8 cellular contexts compared by ENCODE assay signal in the genomic region with DNA sequence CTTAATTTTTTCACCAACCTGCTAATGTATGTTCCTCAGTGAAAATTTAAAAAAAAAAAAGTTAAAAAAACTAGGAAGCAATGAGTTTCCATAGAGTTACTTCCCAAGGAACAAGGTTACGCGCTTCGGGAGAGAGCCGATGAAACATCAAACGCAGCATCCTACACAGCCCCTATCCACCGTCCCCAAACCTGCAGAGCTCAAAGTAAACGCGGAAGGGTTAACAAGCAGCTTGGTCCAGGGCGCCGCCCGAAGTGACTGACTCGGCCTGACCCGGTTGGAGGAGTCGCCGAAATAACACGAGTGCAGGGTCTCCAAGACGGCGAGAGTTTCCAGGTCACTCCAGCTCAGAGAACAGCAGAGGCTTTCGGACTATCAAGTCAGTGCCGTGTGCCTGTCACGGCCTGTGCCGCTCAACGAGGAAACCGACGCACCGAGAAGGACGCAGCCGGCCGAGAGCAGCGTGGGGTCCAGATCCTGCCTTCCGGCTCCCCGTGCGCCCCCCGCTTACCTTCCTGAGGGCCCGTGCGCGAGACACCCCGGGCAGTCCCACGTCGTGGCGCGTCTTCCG. TPM values are rescaled to one million over a fixed set of nuclear protein-coding genes. Genes with fewer than 3 reads are reported as not detected.
A peak's percentile ranks its signal among the peaks of the same experiment; 100 is the strongest.
DNase-seq lines count a peak whose midpoint lies in the region; ATAC-seq and FAIRE-seq lines count a peak whose summit lies in the region.

No MANE protein-coding gene starts in this region.

- ATAC-seq in GM19035 (IDR thresholded peaks at IDR 0.05; ENCODE audit: unreplicated experiment) (peak; percentile 33), HG03196 (IDR thresholded peaks at IDR 0.05; ENCODE audit: unreplicated experiment) (peak; percentile 42)

- H3K27me3 Mint-ChIP-seq in CD8-positive, alpha-beta memory T cell = no peaks in the 10 kb centered on the region

- H2BK15ac ChIP-seq in mesendoderm (replicated peaks; ENCODE audit: low read depth) = no peak overlapping the region

- H3K4me1 ChIP-seq in CD8-positive, alpha-beta memory T cell (ENCODE audit: insufficient read depth, low read length) = peaks cover 27% of the 10 kb centered on the region
- no peaks in the 10 kb centered on the region for H3K4me1 ChIP-seq in ectodermal cell (ENCODE audit: control insufficient read depth, insufficient read depth, low read length)
- H3K4me1 ChIP-seq in mesendoderm (ENCODE audit: control insufficient read depth, low read depth, low read length) = no peaks in the 10 kb centered on the region

- peaks cover 33 to 51% (median 44%) of the 10 kb centered on the region in 3 donors for H3K4me1 Mint-ChIP-seq in CD8-positive, alpha-beta memory T cell

- no peaks in the 10 kb centered on the region for H3K9me3 ChIP-seq in CD8-positive, alpha-beta memory T cell (ENCODE audit: low read length)
- H3K9me3 ChIP-seq in ectodermal cell (ENCODE audit: control insufficient read depth, low read length) = no peaks in the 10 kb centered on the region

- H3K4ac ChIP-seq in mesendoderm (ENCODE audit: low read depth, low read length) = no peak overlapping the region

- H2BK120ac ChIP-seq in mesendoderm (ENCODE audit: low read depth, low read length) = no peak overlapping the region

- POLR2A ChIA-PET in CD8-positive, alpha-beta memory T cell (lab: Charles Lee) = interaction anchor here (0.7 to 1.9 kb wide), 9 partner anchors 9 to 207 kb away, joined by 3 to 17 read pairs (median 4); partner anchors contain the start of gene TNIP2

- 1% methylated on average over 43 of the region's 43 CpGs for WGBS in ectodermal cell, 2 experiments
- no CpG with 5 or more reads among the region's 43 CpGs for WGBS in mesendoderm (ENCODE audit: extremely low coverage, insufficient coverage, low lambda C conversion rate)

- H3K79me2 ChIP-seq in mesendoderm (ENCODE audit: control insufficient read depth, insufficient read depth, low read length) = peaks cover 31% of the 10 kb centered on the region

- no peak overlapping the region for H3K23ac ChIP-seq in mesendoderm (ENCODE audit: low read length)

- H3K79me1 ChIP-seq in mesendoderm (ENCODE audit: low read length) = peaks cover 11% of the 10 kb centered on the region

- H2AK5ac ChIP-seq in mesendoderm (ENCODE audit: low read length) = no peak overlapping the region

- CTCF ChIA-PET in CD8-positive, alpha-beta memory T cell (lab: Charles Lee) = interaction anchor here (1.0 to 3.6 kb wide), 11 partner anchors 9 to 235 kb away, joined by 3 to 14 read pairs (median 4); no protein-coding TSS in a partner anchor

- H3K27ac ChIP-seq in CD8-positive, alpha-beta memory T cell (ENCODE audit: low read depth, low read length) = peak overlapping the region; percentile 53
- H3K27ac ChIP-seq in ectodermal cell (ENCODE audit: insufficient read depth, low read depth, low read length, poor library complexity, severe bottlenecking) = peak overlapping the region; percentile 78
- peak overlapping the region; percentile 23 for H3K27ac ChIP-seq in mesendoderm (ENCODE audit: low read depth, low read length)

- peaks cover under 1 to 26% (median 12%) of the 10 kb centered on the region in 3 donors for H3K36me3 Mint-ChIP-seq in CD8-positive, alpha-beta memory T cell

- no peak for FAIRE-seq in urothelium cell line (lab: Jason Lieb, UNC)

- H3K56ac ChIP-seq in mesendoderm (ENCODE audit: low read length) = peak overlapping the region; percentile 97

- DNase-seq in CD8-positive, alpha-beta memory T cell = no peak
- peak; percentile 80 for DNase-seq in SK-N-DZ (ENCODE audit: low spot score)
- peak; percentile 92 for DNase-seq in mesendoderm
- peak; percentile 27 for DNase-seq in urothelium cell line (ENCODE audit: low spot score)
- DNase-seq in stimulated activated naive CD4-positive, alpha-beta T cell treated with Interleukin-2 at 50 U/mL for 16 hours (lab: John Stamatoyannopoulos, UW) = no peak

- H3K18ac ChIP-seq in mesendoderm (ENCODE audit: low read length) = no peak overlapping the region

- H3K4me2 ChIP-seq in mesendoderm (ENCODE audit: low read length) = peak overlapping the region; percentile 88

- no peak overlapping the region for H4K5ac ChIP-seq in mesendoderm (ENCODE audit: low read length)

- H3K4me3 ChIP-seq in CD8-positive, alpha-beta memory T cell (ENCODE audit: low read length) = peak overlapping the region; percentile 70
- H3K4me3 ChIP-seq in ectodermal cell (ENCODE audit: insufficient read depth, low read depth, low read length) (peak overlapping the region; percentile 64), mesendoderm (ENCODE audit: low read length) (peak overlapping the region; percentile 93)

- H2BK5ac ChIP-seq in mesendoderm (ENCODE audit: low read length) = peak overlapping the region; percentile 55

- H3K27me3 ChIP-seq in CD8-positive, alpha-beta memory T cell (ENCODE audit: insufficient read depth, low read length, poor library complexity, severe bottlenecking) = no peaks in the 10 kb centered on the region
- peaks cover 13% of the 10 kb centered on the region for H3K27me3 ChIP-seq in ectodermal cell (ENCODE audit: control insufficient read depth, insufficient read depth, low read length, poor library complexity, severe bottlenecking)
- H3K27me3 ChIP-seq in mesendoderm (ENCODE audit: insufficient read depth, low read length, poor library complexity) = no peaks in the 10 kb centered on the region

- peak overlapping the region; percentile 98 for H3K9ac ChIP-seq in mesendoderm (ENCODE audit: low read length)

- no peak overlapping the region for H4K8ac ChIP-seq in mesendoderm (ENCODE audit: low read depth, low read length)

- no peaks in the 10 kb centered on the region for H3K9me3 Mint-ChIP-seq in CD8-positive, alpha-beta memory T cell

- H3K36me3 ChIP-seq in CD8-positive, alpha-beta memory T cell (ENCODE audit: insufficient read depth, low read length) = peaks cover 10% of the 10 kb centered on the region
- peaks cover 4% of the 10 kb centered on the region for H3K36me3 ChIP-seq in ectodermal cell (ENCODE audit: control insufficient read depth, insufficient read depth, low read length)
- H3K36me3 ChIP-seq in mesendoderm (ENCODE audit: control insufficient read depth, insufficient read depth, low read length) = no peaks in the 10 kb centered on the region

- peak overlapping the region; percentile 65 to 96 (median 90) for H3K27ac Mint-ChIP-seq in CD8-positive, alpha-beta memory T cell

- peak overlapping the region; percentile 84 to 95 (median 86) for H3K4me3 Mint-ChIP-seq in CD8-positive, alpha-beta memory T cell

RNA-seq across cellular contexts. Expression of gene NOP14, which starts 0.5 kb away (rescaled TPM):
- total RNA-seq in CD8-positive, alpha-beta memory T cell = 100 to 1,000 TPM; 156 to 165 TPM
- 26.5 TPM for polyA plus RNA-seq in CD8-positive, alpha-beta memory T cell
- 15.0 and 18.6 TPM in 2 replicates for polyA plus RNA-seq in SK-N-DZ (2014; cell fraction: cytosol; rRNA removed)
- polyA plus RNA-seq in SK-N-DZ (2014; cell fraction: nucleus; rRNA removed) = 16.9 and 19.7 TPM in 2 replicates
- polyA plus RNA-seq in ectodermal cell (2013, experiment 1 of 4) = 34.7 TPM
- polyA plus RNA-seq in ectodermal cell (2013, experiment 2 of 4) = 32.0 TPM
- polyA plus RNA-seq in ectodermal cell (2013, experiment 3 of 4) = 26.3 TPM
- polyA plus RNA-seq in ectodermal cell (2013, experiment 4 of 4) = 28.0 TPM
- polyA plus RNA-seq in mesendoderm (2013, experiment 1 of 2) = 61.2 TPM
- polyA plus RNA-seq in mesendoderm (2013, experiment 2 of 2) = 60.6 TPM

RNA-seq across cellular contexts. Expression of gene GRK4, which starts 0.7 kb away (rescaled TPM):
- total RNA-seq in CD8-positive, alpha-beta memory T cell = 1 to 10 TPM; 5.4 to 7.7 TPM
- 2.5 TPM for polyA plus RNA-seq in CD8-positive, alpha-beta memory T cell
- polyA plus RNA-seq in SK-N-DZ (2014; cell fraction: cytosol; rRNA removed) = 8.1 and 10.0 TPM in 2 replicates
- 6.7 and 7.3 TPM in 2 replicates for polyA plus RNA-seq in SK-N-DZ (2014; cell fraction: nucleus; rRNA removed)
- 5.7 TPM for polyA plus RNA-seq in ectodermal cell (2013, experiment 1 of 4)
- 5.6 TPM for polyA plus RNA-seq in ectodermal cell (2013, experiment 2 of 4)
- 3.4 TPM for polyA plus RNA-seq in ectodermal cell (2013, experiment 3 of 4)
- polyA plus RNA-seq in ectodermal cell (2013, experiment 4 of 4) = 6.4 TPM
- polyA plus RNA-seq in mesendoderm (2013, experiment 1 of 2) = 1.2 TPM
- polyA plus RNA-seq in mesendoderm (2013, experiment 2 of 2) = 1.2 TPM

Comparison
In these comparisons a context has a peak if more than half of its experiments do, and no peak if none do; other contexts are left out.
1. DNase-seq: peak in SK-N-DZ (single experiment), mesendoderm (single experiment) and urothelium cell line (single experiment); none in CD8-positive, alpha-beta memory T cell (0 of 5) and stimulated activated naive CD4-positive, alpha-beta T cell treated with Interleukin-2 at 50 U/mL for 16 hours (single experiment).
2. H3K27ac ChIP-seq: peak in every context shown above with its lines; median percentile 78 in ectodermal cell; 53 in CD8-positive, alpha-beta memory T cell; 23 in mesendoderm.
3. Peak in every context shown above with its lines, with median percentiles within 50 percentile points of each other: H3K4me3 ChIP-seq.